ENCODE assay signal across 10 cellular contexts in the genomic region with DNA sequence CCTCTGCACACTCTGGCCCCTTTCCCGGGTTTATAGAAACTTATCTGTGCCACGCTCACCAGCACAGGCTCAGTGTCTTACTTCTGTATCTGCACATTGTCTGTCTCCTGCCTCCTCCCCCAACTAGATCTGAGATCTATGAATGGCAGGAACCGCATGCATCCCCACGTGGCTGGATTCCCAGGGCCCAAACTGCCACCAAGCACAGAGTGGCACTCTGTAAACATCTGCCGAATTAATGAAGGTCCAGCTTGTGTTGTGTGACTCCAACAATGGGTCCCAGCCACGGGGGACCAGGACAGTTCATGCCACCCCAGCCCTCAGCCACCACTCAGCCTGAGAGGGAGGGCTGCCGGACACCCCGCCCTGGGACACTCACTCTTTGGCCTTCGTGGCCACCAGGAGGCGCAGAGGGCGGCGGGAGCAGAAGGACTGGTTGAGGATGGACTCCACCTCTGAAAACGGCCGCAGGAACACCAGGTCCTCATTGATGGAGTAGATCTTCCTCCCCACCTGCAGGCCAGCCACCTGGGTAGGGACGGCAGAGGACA.
DNase-seq lines count a peak whose midpoint lies in the region; ATAC-seq, FAIRE-seq and TF ChIP-seq lines count a peak whose summit lies in the region.
"Had no signal": no experiment of that assay in that cellular context is flagged by ENCODE, and none has a peak within 500 bp of the region (broad histone marks: within the 10 kb centered on the region; RNA-seq: fewer than 3 reads in every experiment).

No MANE protein-coding gene starts in this region.

- H3K9me3 ChIP-seq in OCI-LY3 (ENCODE audit: insufficient read depth, low read length) (no peaks in the 10 kb centered on the region), endothelial cell of umbilical vein (replicated peaks; ENCODE audit: control insufficient read depth, insufficient read depth, low read length) (no peaks in the 10 kb centered on the region)

- H3K4me2 ChIP-seq in OCI-LY3 (ENCODE audit: low read length), result peak overlapping the region; percentile 56
- no peak overlapping the region for H3K4me2 ChIP-seq in endothelial cell of umbilical vein (ENCODE audit: insufficient read depth, low read length)

- intact Hi-C loops in endothelial cell of umbilical vein (cut with micrococcal nuclease), result loop anchor here (1.0 to 2.0 kb wide), 4 partner anchors 168 to 327 kb away; no protein-coding TSS in a partner anchor

- no peak for FAIRE-seq in endothelial cell of umbilical vein (lab: Jason Lieb, UNC)

- H3K27ac ChIP-seq in OCI-LY3 (ENCODE audit: low read length), result no peak overlapping the region
- no peak overlapping the region for H3K27ac ChIP-seq in endothelial cell of umbilical vein (ENCODE audit: insufficient read depth, low read depth, low read length)

- POLR2A ChIA-PET in endothelial cell of umbilical vein (lab: Charles Lee), result no interaction called here

- DNase-seq in SIG-M5 treated with dmso at 0.1 percent for 504 hours (lab: John Stamatoyannopoulos, UW; ENCODE audit: unreplicated experiment), result peak; percentile 30
- DNase-seq in SIG-M5 (lab: John Stamatoyannopoulos, UW), result no peak
- DNase-seq in endothelial cell of umbilical vein (ENCODE audit: low read depth, low spot score), result no peak
- peak; percentile 99 for DNase-seq in putamen (ENCODE audit: low spot score)
- DNase-seq in NCI-H1105 treated with DMSO at 0.1 percent for 48 hours (lab: John Stamatoyannopoulos, UW), result no peak
- DNase-seq in foreskin melanocyte, result no peak
- DNase-seq: CD4-positive, CD25-positive, alpha-beta regulatory T cell had no signal

- no peaks in the 10 kb centered on the region for H4K20me1 ChIP-seq in OCI-LY3 (ENCODE audit: insufficient read depth, low read length)
- no peaks in the 10 kb centered on the region for H4K20me1 ChIP-seq in endothelial cell of umbilical vein (replicated peaks; ENCODE audit: control insufficient read depth, extremely low read depth, insufficient read depth, low read length)

- H3K79me2 ChIP-seq in OCI-LY3 (ENCODE audit: low read length) (no peaks in the 10 kb centered on the region), endothelial cell of umbilical vein (ENCODE audit: control insufficient read depth, insufficient read depth, low read length) (no peaks in the 10 kb centered on the region)

- no peaks in the 10 kb centered on the region for H3K36me3 ChIP-seq in OCI-LY3 (replicated peaks; ENCODE audit: low read depth, low read length)
- H3K36me3 ChIP-seq in endothelial cell of umbilical vein (ENCODE audit: control insufficient read depth in 2 of 2, extremely low read depth in 1 of 2, insufficient read depth in 2 of 2, low read length in 2 of 2), result peaks cover 19 to 54% of the 10 kb centered on the region in 2 experiments

- CTCF ChIA-PET in endothelial cell of umbilical vein (lab: Charles Lee), result interaction anchor here (0.7 to 3.1 kb wide), 30 partner anchors 12 to 372 kb away, joined by 3 to 126 read pairs (median 9); a partner anchor contains a TSS

- no peaks in the 10 kb centered on the region for H3K9me1 ChIP-seq in endothelial cell of umbilical vein (replicated peaks; ENCODE audit: control insufficient read depth, extremely low read depth, insufficient read depth, low read length)

- TF ChIP-seq POLR2A in endothelial cell of umbilical vein (IDR thresholded peaks at IDR 0.05; ENCODE audit: low read depth, low read length), result no peak

- no peaks in the 10 kb centered on the region for H3K27me3 ChIP-seq in OCI-LY3 (ENCODE audit: low read depth, low read length)
- no peaks in the 10 kb centered on the region for H3K27me3 ChIP-seq in endothelial cell of umbilical vein (ENCODE audit: control insufficient read depth in 2 of 2, insufficient read depth in 2 of 2, low read length in 2 of 2)

- peak overlapping the region; percentile 23; the same call in 1 of the 2 replicates for H2AFZ ChIP-seq in OCI-LY3 (ENCODE audit: low read depth, low read length)
- H2AFZ ChIP-seq in endothelial cell of umbilical vein (ENCODE audit: low read depth, low read length), result no peak overlapping the region

- no TSS peak for BruUV-seq in endothelial cell of umbilical vein (replicated peaks; lab: Mats Ljungman, UMichigan)

- TF ChIP-seq CTCF in OCI-LY3 (IDR thresholded peaks at IDR 0.05; ENCODE audit: low read depth, low read length), result peak; percentile 63
- TF ChIP-seq CTCF in endothelial cell of umbilical vein (IDR thresholded peaks at IDR 0.05; ENCODE audit: extremely low read depth in 1 of 2, insufficient read depth in 1 of 2, low read depth in 1 of 2, low read length in 2 of 2), result peak; percentile 15 to 30

- H3K9ac ChIP-seq in OCI-LY3 (ENCODE audit: low read length) (peak overlapping the region; percentile 4; the same call in 1 of the 2 replicates), endothelial cell of umbilical vein (replicated peaks; ENCODE audit: extremely low read depth, insufficient read depth, low read length) (no peak overlapping the region)

- H3K4me3 ChIP-seq in OCI-LY3 (ENCODE audit: low read length) (peak overlapping the region; percentile 18), endothelial cell of umbilical vein (replicated peaks in 1 of 3; ENCODE audit: insufficient read depth in 1 of 3, low read depth in 1 of 3, low read length in 3 of 3) (no peak overlapping the region)
- H3K4me3 ChIP-seq: lung had no signal

- ATAC-seq in GM21619 (IDR thresholded peaks at IDR 0.05; ENCODE audit: unreplicated experiment), result no peak

- dilution Hi-C loops in endothelial cell of umbilical vein (cut with MboI; ENCODE audit: extremely low pct_ligation_motif_present, low sequenced_read_pairs), result loop anchor here (25.0 kb wide), 1 partner anchor 256 kb away; a partner anchor contains a TSS

- H3K4me1 ChIP-seq in OCI-LY3 (ENCODE audit: low read length) (peaks cover 19% of the 10 kb centered on the region), endothelial cell of umbilical vein (ENCODE audit: control insufficient read depth, extremely low read depth, insufficient read depth, low read length) (peaks cover 3% of the 10 kb centered on the region)

TF ChIP-seq in endothelial cell of umbilical vein, 7 proteins besides CTCF, POLR2A, EP300 and RAD21:
- TF ChIP-seq, protein P1, sequence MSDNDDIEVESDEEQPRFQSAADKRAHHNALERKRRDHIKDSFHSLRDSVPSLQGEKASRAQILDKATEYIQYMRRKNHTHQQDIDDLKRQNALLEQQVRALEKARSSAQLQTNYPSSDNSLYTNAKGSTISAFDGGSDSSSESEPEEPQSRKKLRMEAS (IDR thresholded peaks at IDR 0.05; ENCODE audit: insufficient read depth, insufficient read length), result no peak
- TF ChIP-seq EZH2 (IDR thresholded peaks at IDR 0.05; ENCODE audit: borderline replicate concordance, low read depth, low read length, severe bottlenecking) (no peak), JUN (IDR thresholded peaks at IDR 0.05; ENCODE audit: borderline replicate concordance, insufficient read depth, insufficient read length, low read depth) (no peak)

Comparison
In these comparisons a context has a peak if more than half of its experiments do, and no peak if none do; other contexts are left out.
1. DNase-seq: peak in SIG-M5 treated with dmso at 0.1 percent for 504 hours (single experiment) and putamen (single experiment); none in SIG-M5 (single experiment), endothelial cell of umbilical vein (single experiment), NCI-H1105 treated with DMSO at 0.1 percent for 48 hours (single experiment) and foreskin melanocyte (single experiment).